1 cellular context compared by ENCODE assay signal in the genomic region with DNA sequence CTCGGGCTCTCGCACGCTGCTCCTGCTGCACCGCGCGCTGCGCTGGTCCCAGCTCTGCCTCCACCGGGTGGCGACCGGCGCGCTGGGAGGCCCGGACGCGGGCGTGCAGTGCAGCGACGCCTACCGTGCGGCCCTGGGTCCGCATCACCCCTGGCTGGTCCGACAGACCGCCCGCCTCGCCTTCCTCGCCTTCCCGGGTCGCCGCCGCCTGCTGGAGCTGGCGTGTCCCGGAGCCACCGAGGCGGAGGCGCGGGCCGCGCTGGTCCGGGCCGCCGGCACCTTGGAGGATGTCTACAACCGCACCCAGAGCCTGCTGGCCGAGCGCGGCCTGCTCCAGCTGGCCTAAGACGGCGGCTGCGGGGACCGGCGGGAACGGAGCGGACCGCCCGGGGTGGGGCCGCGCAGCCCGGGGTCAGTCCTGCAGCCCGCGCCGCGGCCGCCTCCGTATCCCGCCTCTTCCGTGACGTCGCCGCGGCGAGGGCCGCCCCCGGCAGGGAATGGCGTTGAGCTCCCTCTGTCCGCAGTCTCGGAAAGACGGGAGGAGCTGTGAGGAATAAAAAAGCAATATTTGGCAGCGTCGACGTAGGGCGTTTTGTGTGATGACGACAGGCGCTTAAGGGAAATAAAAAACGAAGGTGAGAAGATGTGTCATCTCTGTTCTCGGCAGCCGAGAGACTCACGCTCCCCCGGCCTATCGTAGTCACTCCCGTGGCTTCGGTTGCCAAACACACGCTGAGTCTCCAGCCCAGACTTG.
TF ChIP-seq lines count a peak whose summit lies in the region.

No MANE protein-coding gene starts in this region.

TF ChIP-seq in K562, 482 proteins besides CTCF, POLR2A, EP300 and RAD21 (continued from another document and continues in another):
- TF ChIP-seq, protein P1, sequence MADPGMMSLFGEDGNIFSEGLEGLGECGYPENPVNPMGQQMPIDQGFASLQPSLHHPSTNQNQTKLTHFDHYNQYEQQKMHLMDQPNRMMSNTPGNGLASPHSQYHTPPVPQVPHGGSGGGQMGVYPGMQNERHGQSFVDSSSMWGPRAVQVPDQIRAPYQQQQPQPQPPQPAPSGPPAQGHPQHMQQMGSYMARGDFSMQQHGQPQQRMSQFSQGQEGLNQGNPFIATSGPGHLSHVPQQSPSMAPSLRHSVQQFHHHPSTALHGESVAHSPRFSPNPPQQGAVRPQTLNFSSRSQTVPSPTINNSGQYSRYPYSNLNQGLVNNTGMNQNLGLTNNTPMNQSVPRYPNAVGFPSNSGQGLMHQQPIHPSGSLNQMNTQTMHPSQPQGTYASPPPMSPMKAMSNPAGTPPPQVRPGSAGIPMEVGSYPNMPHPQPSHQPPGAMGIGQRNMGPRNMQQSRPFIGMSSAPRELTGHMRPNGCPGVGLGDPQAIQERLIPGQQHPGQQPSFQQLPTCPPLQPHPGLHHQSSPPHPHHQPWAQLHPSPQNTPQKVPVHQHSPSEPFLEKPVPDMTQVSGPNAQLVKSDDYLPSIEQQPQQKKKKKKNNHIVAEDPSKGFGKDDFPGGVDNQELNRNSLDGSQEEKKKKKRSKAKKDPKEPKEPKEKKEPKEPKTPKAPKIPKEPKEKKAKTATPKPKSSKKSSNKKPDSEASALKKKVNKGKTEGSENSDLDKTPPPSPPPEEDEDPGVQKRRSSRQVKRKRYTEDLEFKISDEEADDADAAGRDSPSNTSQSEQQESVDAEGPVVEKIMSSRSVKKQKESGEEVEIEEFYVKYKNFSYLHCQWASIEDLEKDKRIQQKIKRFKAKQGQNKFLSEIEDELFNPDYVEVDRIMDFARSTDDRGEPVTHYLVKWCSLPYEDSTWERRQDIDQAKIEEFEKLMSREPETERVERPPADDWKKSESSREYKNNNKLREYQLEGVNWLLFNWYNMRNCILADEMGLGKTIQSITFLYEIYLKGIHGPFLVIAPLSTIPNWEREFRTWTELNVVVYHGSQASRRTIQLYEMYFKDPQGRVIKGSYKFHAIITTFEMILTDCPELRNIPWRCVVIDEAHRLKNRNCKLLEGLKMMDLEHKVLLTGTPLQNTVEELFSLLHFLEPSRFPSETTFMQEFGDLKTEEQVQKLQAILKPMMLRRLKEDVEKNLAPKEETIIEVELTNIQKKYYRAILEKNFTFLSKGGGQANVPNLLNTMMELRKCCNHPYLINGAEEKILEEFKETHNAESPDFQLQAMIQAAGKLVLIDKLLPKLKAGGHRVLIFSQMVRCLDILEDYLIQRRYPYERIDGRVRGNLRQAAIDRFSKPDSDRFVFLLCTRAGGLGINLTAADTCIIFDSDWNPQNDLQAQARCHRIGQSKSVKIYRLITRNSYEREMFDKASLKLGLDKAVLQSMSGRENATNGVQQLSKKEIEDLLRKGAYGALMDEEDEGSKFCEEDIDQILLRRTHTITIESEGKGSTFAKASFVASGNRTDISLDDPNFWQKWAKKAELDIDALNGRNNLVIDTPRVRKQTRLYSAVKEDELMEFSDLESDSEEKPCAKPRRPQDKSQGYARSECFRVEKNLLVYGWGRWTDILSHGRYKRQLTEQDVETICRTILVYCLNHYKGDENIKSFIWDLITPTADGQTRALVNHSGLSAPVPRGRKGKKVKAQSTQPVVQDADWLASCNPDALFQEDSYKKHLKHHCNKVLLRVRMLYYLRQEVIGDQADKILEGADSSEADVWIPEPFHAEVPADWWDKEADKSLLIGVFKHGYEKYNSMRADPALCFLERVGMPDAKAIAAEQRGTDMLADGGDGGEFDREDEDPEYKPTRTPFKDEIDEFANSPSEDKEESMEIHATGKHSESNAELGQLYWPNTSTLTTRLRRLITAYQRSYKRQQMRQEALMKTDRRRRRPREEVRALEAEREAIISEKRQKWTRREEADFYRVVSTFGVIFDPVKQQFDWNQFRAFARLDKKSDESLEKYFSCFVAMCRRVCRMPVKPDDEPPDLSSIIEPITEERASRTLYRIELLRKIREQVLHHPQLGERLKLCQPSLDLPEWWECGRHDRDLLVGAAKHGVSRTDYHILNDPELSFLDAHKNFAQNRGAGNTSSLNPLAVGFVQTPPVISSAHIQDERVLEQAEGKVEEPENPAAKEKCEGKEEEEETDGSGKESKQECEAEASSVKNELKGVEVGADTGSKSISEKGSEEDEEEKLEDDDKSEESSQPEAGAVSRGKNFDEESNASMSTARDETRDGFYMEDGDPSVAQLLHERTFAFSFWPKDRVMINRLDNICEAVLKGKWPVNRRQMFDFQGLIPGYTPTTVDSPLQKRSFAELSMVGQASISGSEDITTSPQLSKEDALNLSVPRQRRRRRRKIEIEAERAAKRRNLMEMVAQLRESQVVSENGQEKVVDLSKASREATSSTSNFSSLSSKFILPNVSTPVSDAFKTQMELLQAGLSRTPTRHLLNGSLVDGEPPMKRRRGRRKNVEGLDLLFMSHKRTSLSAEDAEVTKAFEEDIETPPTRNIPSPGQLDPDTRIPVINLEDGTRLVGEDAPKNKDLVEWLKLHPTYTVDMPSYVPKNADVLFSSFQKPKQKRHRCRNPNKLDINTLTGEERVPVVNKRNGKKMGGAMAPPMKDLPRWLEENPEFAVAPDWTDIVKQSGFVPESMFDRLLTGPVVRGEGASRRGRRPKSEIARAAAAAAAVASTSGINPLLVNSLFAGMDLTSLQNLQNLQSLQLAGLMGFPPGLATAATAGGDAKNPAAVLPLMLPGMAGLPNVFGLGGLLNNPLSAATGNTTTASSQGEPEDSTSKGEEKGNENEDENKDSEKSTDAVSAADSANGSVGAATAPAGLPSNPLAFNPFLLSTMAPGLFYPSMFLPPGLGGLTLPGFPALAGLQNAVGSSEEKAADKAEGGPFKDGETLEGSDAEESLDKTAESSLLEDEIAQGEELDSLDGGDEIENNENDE (IDR thresholded peaks at IDR 0.05; ENCODE audit: low read depth, low read length), result no peak
- TF ChIP-seq, protein P2, sequence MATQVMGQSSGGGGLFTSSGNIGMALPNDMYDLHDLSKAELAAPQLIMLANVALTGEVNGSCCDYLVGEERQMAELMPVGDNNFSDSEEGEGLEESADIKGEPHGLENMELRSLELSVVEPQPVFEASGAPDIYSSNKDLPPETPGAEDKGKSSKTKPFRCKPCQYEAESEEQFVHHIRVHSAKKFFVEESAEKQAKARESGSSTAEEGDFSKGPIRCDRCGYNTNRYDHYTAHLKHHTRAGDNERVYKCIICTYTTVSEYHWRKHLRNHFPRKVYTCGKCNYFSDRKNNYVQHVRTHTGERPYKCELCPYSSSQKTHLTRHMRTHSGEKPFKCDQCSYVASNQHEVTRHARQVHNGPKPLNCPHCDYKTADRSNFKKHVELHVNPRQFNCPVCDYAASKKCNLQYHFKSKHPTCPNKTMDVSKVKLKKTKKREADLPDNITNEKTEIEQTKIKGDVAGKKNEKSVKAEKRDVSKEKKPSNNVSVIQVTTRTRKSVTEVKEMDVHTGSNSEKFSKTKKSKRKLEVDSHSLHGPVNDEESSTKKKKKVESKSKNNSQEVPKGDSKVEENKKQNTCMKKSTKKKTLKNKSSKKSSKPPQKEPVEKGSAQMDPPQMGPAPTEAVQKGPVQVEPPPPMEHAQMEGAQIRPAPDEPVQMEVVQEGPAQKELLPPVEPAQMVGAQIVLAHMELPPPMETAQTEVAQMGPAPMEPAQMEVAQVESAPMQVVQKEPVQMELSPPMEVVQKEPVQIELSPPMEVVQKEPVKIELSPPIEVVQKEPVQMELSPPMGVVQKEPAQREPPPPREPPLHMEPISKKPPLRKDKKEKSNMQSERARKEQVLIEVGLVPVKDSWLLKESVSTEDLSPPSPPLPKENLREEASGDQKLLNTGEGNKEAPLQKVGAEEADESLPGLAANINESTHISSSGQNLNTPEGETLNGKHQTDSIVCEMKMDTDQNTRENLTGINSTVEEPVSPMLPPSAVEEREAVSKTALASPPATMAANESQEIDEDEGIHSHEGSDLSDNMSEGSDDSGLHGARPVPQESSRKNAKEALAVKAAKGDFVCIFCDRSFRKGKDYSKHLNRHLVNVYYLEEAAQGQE (CRISPR knock-in tag; IDR thresholded peaks at IDR 0.05; ENCODE audit: low read depth), result no peak
- TF ChIP-seq, protein P3, sequence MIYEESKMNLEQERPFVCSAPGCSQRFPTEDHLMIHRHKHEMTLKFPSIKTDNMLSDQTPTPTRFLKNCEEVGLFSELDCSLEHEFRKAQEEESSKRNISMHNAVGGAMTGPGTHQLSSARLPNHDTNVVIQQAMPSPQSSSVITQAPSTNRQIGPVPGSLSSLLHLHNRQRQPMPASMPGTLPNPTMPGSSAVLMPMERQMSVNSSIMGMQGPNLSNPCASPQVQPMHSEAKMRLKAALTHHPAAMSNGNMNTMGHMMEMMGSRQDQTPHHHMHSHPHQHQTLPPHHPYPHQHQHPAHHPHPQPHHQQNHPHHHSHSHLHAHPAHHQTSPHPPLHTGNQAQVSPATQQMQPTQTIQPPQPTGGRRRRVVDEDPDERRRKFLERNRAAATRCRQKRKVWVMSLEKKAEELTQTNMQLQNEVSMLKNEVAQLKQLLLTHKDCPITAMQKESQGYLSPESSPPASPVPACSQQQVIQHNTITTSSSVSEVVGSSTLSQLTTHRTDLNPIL (CRISPR knock-in tag; IDR thresholded peaks at IDR 0.05), result no peak
- TF ChIP-seq ZFP1 (CRISPR knock-in tag; IDR thresholded peaks at IDR 0.05), result no peak
- TF ChIP-seq, protein P4, sequence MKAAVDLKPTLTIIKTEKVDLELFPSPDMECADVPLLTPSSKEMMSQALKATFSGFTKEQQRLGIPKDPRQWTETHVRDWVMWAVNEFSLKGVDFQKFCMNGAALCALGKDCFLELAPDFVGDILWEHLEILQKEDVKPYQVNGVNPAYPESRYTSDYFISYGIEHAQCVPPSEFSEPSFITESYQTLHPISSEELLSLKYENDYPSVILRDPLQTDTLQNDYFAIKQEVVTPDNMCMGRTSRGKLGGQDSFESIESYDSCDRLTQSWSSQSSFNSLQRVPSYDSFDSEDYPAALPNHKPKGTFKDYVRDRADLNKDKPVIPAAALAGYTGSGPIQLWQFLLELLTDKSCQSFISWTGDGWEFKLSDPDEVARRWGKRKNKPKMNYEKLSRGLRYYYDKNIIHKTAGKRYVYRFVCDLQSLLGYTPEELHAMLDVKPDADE (conservative IDR thresholded peaks at IDR 0.05; ENCODE audit: control insufficient read depth, low read depth, low read length), result no peak; the same call in 1 of the 2 replicates
- TF ChIP-seq ZNF431 (CRISPR knock-in tag; IDR thresholded peaks at IDR 0.05), result peak; percentile 78
- TF ChIP-seq PHF8 (IDR thresholded peaks at IDR 0.05; ENCODE audit: borderline replicate concordance, low read length), result peak; percentile 85; the same call in 1 of the 2 replicates
- no peak for TF ChIP-seq TCFL5 (CRISPR knock-in tag; conservative IDR thresholded peaks at IDR 0.05)
- no peak for TF ChIP-seq FOXM1 (IDR thresholded peaks at IDR 0.05; ENCODE audit: low read depth)
- peak; percentile 40; the same call in 1 of the 2 replicates for TF ChIP-seq FOXM1 (CRISPR knock-in tag; IDR thresholded peaks at IDR 0.05; ENCODE audit: low read depth)
- TF ChIP-seq HCFC1 (IDR thresholded peaks at IDR 0.05; ENCODE audit: low read depth, low read length), result peak; percentile 55; the same call in 1 of the 2 replicates
- no peak for TF ChIP-seq SMAD3 (CRISPR knock-in tag; conservative IDR thresholded peaks at IDR 0.05)
- TF ChIP-seq PYGO2 (tag; IDR thresholded peaks at IDR 0.05), result no peak
- TF ChIP-seq, protein P5, sequence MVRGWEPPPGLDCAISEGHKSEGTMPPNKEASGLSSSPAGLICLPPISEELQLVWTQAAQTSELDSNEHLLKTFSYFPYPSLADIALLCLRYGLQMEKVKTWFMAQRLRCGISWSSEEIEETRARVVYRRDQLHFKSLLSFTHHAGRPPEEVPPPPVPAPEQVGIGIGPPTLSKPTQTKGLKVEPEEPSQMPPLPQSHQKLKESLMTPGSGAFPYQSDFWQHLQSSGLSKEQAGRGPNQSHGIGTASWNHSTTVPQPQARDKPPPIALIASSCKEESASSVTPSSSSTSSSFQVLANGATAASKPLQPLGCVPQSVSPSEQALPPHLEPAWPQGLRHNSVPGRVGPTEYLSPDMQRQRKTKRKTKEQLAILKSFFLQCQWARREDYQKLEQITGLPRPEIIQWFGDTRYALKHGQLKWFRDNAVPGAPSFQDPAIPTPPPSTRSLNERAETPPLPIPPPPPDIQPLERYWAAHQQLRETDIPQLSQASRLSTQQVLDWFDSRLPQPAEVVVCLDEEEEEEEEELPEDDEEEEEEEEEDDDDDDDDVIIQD (CRISPR knock-in tag; IDR thresholded peaks at IDR 0.05), result no peak
- no peak for TF ChIP-seq TAF15 (IDR thresholded peaks at IDR 0.05; ENCODE audit: low read depth, low read length)
- no peak for TF ChIP-seq HDAC3 (IDR thresholded peaks at IDR 0.05; ENCODE audit: borderline replicate concordance, partially characterized antibody)
- no peak for TF ChIP-seq GTF2A2 (tag; IDR thresholded peaks at IDR 0.05)
- peak; percentile 91 for TF ChIP-seq ELF1 (tag; IDR thresholded peaks at IDR 0.05)
- TF ChIP-seq ZNF695 (CRISPR knock-in tag; IDR thresholded peaks at IDR 0.05), result no peak
- TF ChIP-seq RBM15 (IDR thresholded peaks at IDR 0.05; ENCODE audit: insufficient read depth, low read length), result no peak
- TF ChIP-seq, protein P6, sequence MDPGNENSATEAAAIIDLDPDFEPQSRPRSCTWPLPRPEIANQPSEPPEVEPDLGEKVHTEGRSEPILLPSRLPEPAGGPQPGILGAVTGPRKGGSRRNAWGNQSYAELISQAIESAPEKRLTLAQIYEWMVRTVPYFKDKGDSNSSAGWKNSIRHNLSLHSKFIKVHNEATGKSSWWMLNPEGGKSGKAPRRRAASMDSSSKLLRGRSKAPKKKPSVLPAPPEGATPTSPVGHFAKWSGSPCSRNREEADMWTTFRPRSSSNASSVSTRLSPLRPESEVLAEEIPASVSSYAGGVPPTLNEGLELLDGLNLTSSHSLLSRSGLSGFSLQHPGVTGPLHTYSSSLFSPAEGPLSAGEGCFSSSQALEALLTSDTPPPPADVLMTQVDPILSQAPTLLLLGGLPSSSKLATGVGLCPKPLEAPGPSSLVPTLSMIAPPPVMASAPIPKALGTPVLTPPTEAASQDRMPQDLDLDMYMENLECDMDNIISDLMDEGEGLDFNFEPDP (CRISPR knock-in tag; IDR thresholded peaks at IDR 0.05), result no peak
- TF ChIP-seq KDM1A (IDR thresholded peaks at IDR 0.05), result no peak
- TF ChIP-seq, protein P7, sequence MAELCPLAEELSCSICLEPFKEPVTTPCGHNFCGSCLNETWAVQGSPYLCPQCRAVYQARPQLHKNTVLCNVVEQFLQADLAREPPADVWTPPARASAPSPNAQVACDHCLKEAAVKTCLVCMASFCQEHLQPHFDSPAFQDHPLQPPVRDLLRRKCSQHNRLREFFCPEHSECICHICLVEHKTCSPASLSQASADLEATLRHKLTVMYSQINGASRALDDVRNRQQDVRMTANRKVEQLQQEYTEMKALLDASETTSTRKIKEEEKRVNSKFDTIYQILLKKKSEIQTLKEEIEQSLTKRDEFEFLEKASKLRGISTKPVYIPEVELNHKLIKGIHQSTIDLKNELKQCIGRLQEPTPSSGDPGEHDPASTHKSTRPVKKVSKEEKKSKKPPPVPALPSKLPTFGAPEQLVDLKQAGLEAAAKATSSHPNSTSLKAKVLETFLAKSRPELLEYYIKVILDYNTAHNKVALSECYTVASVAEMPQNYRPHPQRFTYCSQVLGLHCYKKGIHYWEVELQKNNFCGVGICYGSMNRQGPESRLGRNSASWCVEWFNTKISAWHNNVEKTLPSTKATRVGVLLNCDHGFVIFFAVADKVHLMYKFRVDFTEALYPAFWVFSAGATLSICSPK (IDR thresholded peaks at IDR 0.05; ENCODE audit: borderline replicate concordance), result no peak
- TF ChIP-seq, protein P8, sequence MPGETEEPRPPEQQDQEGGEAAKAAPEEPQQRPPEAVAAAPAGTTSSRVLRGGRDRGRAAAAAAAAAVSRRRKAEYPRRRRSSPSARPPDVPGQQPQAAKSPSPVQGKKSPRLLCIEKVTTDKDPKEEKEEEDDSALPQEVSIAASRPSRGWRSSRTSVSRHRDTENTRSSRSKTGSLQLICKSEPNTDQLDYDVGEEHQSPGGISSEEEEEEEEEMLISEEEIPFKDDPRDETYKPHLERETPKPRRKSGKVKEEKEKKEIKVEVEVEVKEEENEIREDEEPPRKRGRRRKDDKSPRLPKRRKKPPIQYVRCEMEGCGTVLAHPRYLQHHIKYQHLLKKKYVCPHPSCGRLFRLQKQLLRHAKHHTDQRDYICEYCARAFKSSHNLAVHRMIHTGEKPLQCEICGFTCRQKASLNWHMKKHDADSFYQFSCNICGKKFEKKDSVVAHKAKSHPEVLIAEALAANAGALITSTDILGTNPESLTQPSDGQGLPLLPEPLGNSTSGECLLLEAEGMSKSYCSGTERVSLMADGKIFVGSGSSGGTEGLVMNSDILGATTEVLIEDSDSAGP (CRISPR knock-in tag; IDR thresholded peaks at IDR 0.05), result peak; percentile 49; the same call in 1 of the 2 replicates
- no peak for TF ChIP-seq KAT8 (IDR thresholded peaks at IDR 0.05; ENCODE audit: low read depth)
